Comparison of ENCODE assay signal across 8 cellular contexts in the genomic region with DNA sequence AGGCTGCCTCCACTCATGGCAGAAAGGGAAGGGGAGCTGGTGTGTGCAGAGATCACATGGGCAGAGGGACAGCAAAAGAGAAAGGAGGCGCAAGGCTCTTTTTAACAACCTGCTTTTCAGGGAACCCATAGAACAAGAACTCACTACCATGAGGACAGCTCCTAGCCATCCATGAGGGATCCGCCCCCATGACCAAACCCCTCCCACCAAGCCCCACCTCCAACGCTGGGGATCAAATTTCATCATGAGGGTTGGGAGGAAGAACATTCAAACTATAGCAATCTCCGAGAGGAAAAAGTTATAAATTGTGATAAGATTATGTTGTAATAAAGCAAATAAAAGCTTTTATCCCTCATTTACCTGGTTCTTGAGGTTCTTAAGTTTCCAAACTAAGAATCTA.
DNase-seq lines count a peak whose midpoint lies in the region; ATAC-seq and TF ChIP-seq lines count a peak whose summit lies in the region.

No MANE protein-coding gene starts in this region.

- H3K9me3 ChIP-seq in cardiac muscle cell (ENCODE audit: low read depth): no peaks in the 10 kb centered on the region
- H3K9me3 ChIP-seq in right atrium auricular region: no peaks in the 10 kb centered on the region

- DNase-seq in cardiac muscle cell (ENCODE audit: low read depth in 1 of 2, low spot score in 1 of 2) (peak; percentile 10 to 19), right atrium auricular region (ENCODE audit: low spot score) (no peak), NCI-H460 (ENCODE audit: extremely low read depth, low read depth) (peak; percentile 19), fibroblast of pulmonary artery (ENCODE audit: low read depth) (peak; percentile 27), stromal cell of bone marrow (ENCODE audit: low read depth) (peak; percentile 15), T-helper 9 cell (no peak), NCI-H774 (lab: John Stamatoyannopoulos, UW) (no peak)

- no peaks in the 10 kb centered on the region for H3K27me3 ChIP-seq in cardiac muscle cell
- no peaks in the 10 kb centered on the region for H3K27me3 ChIP-seq in right atrium auricular region

- ATAC-seq in HG03135 (IDR thresholded peaks at IDR 0.05; ENCODE audit: unreplicated experiment): no peak

- H3K4me1 ChIP-seq in cardiac muscle cell (ENCODE audit: low read depth) (no peaks in the 10 kb centered on the region), right atrium auricular region (no peaks in the 10 kb centered on the region)

- H3K4me3 ChIP-seq in cardiac muscle cell (no peak overlapping the region), right atrium auricular region (no peak overlapping the region), fibroblast of pulmonary artery (replicated peaks; ENCODE audit: low read depth, low read length) (peak overlapping the region; percentile 6)

- H3K36me3 ChIP-seq in cardiac muscle cell (no peaks in the 10 kb centered on the region), right atrium auricular region (no peaks in the 10 kb centered on the region)

- no peak for TF ChIP-seq CTCF in cardiac muscle cell (IDR thresholded peaks at IDR 0.05; ENCODE audit: low read depth, low read length)
- TF ChIP-seq CTCF in right atrium auricular region (IDR thresholded peaks at IDR 0.05): no peak
- no peak for TF ChIP-seq CTCF in fibroblast of pulmonary artery (IDR thresholded peaks at IDR 0.05; ENCODE audit: low read length, missing control alignments)

- H3K27ac ChIP-seq in cardiac muscle cell: no peak overlapping the region
- no peak overlapping the region for H3K27ac ChIP-seq in right atrium auricular region

Comparison
In these comparisons a context has a peak if more than half of its experiments do, and no peak if none do; other contexts are left out.
1. DNase-seq: peak in cardiac muscle cell (2 of 2), NCI-H460 (single experiment), fibroblast of pulmonary artery (single experiment) and stromal cell of bone marrow (single experiment); none in right atrium auricular region (single experiment), T-helper 9 cell (single experiment) and NCI-H774 (single experiment).